In the genomic region with DNA sequence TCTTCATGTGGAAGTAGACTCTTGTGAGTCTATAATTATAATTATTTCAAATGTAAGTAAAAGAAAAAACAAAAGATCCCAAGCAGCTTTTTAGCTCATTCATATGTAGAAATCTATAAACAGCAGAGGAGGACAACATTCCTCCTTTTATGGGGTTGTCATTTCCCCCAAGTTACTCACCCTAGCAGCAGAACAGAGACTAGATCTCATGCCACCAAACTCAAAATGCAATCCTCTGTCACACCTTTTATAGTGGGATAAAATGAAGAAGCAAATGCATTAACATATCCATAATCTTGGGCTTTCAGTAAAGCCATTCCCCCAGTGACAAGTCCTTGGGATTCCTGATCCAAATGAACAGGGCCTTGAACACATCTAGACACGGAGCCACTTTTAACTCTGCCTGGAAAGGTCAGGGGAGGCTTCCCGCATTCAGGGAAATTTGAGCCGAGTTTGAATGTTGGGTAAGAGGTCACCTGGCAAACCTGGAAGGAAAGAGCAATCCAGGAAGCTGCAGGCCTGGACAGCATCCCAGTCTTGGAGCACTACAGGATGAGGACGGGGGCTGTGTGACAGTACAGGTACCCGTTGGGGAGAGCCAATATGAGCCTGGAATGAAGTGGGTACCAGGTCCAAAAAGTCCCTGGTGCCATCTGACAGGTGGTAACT, we compare ENCODE assay signal across 13 cellular contexts.
DNase-seq lines count a peak whose midpoint lies in the region; ATAC-seq and TF ChIP-seq lines count a peak whose summit lies in the region.
"Had no signal": no experiment of that assay in that cellular context is flagged by ENCODE, and none has a peak within 500 bp of the region (broad histone marks: within the 10 kb centered on the region; RNA-seq: fewer than 3 reads in every experiment).

No MANE protein-coding gene starts in this region.

- peak; percentile 70 for DNase-seq in G401 (ENCODE audit: low spot score)
- DNase-seq in NCI-H2107 (lab: John Stamatoyannopoulos, UW): peak; percentile 31
- DNase-seq in dorsolateral prefrontal cortex: peak in 1 of 10 donors; percentile 30
- peak; percentile 38 for DNase-seq in mesendoderm
- DNase-seq in activated naive CD4-positive, alpha-beta T cell treated with Interleukin-2 at 50 U/mL for 16 hours: no peak
- DNase-seq: activated CD4-positive, alpha-beta T cell treated with anti-CD3 and anti-CD28 coated beads for 36 hours; activated naive CD4-positive, alpha-beta T cell treated with anti-CD3 and anti-CD28 coated beads, Interleukin-2, amount 50 U/mL, for 16 hours; NCI-H526 had no signal

- H3K27ac ChIP-seq in dorsolateral prefrontal cortex (peak overlapping the region in 48 of 59 donors; percentile 0 to 91 (median 74)), mesendoderm (ENCODE audit: low read depth, low read length) (no peak overlapping the region)
- H3K27ac ChIP-seq: hepatocyte, KMS-11 had no signal

- H2AK5ac ChIP-seq in mesendoderm (ENCODE audit: low read length): no peak overlapping the region

- peaks cover 10% of the 10 kb centered on the region for H3K79me1 ChIP-seq in mesendoderm (ENCODE audit: low read length)

- no peak overlapping the region for H3K9ac ChIP-seq in mesendoderm (ENCODE audit: low read length)
- H3K9ac ChIP-seq: KMS-11 had no signal

- TF ChIP-seq CTCF in dorsolateral prefrontal cortex (IDR thresholded peaks at IDR 0.05 in 54 of 56, conservative IDR thresholded peaks at IDR 0.05 in 2 of 56; ENCODE audit: low read depth in 1 of 56, partially characterized antibody in 56 of 56): no peak

- ATAC-seq in HG03442 (IDR thresholded peaks at IDR 0.05; ENCODE audit: unreplicated experiment): no peak
- ATAC-seq in GM18517 (IDR thresholded peaks at IDR 0.05; ENCODE audit: unreplicated experiment): no peak
- no peak for ATAC-seq in GM21737 (IDR thresholded peaks at IDR 0.05; ENCODE audit: unreplicated experiment)
- ATAC-seq: activated CD4-positive, alpha-beta T cell treated with anti-CD3 and anti-CD28 coated beads for 36 hours had no signal

- H2BK120ac ChIP-seq in mesendoderm (ENCODE audit: low read depth, low read length): no peak overlapping the region

- H3K4me3 ChIP-seq in dorsolateral prefrontal cortex: no peak overlapping the region
- H3K4me3 ChIP-seq in mesendoderm (ENCODE audit: low read length): no peak overlapping the region
- H3K4me3 ChIP-seq: hepatocyte had no signal

- H3K4me2 ChIP-seq in mesendoderm (ENCODE audit: low read length): no peak overlapping the region
- H3K4me2 ChIP-seq: hepatocyte, KMS-11 had no signal

- no peak overlapping the region for H2BK15ac ChIP-seq in mesendoderm (replicated peaks; ENCODE audit: low read depth)

- H3K56ac ChIP-seq in mesendoderm (ENCODE audit: low read length): no peak overlapping the region

- no peaks in the 10 kb centered on the region for H3K36me3 ChIP-seq in mesendoderm (ENCODE audit: control insufficient read depth, insufficient read depth, low read length)

- no peak overlapping the region for H3K4ac ChIP-seq in mesendoderm (ENCODE audit: low read depth, low read length)

- intact Hi-C loops in dorsolateral prefrontal cortex (cut with DNase I): no loop called here

- no peaks in the 10 kb centered on the region for H3K4me1 ChIP-seq in mesendoderm (ENCODE audit: control insufficient read depth, low read depth, low read length)

- no peak overlapping the region for H4K5ac ChIP-seq in mesendoderm (ENCODE audit: low read length)

- no peak overlapping the region for H3K23ac ChIP-seq in mesendoderm (ENCODE audit: low read length)

- no peak overlapping the region for H2BK5ac ChIP-seq in mesendoderm (ENCODE audit: low read length)

- WGBS in mesendoderm (ENCODE audit: extremely low coverage, insufficient coverage, low lambda C conversion rate): no CpG with 5 or more reads among the region's 5 CpGs

- H3K18ac ChIP-seq in mesendoderm (ENCODE audit: low read length): no peak overlapping the region

- H4K8ac ChIP-seq in mesendoderm (ENCODE audit: low read depth, low read length): no peak overlapping the region

- peaks cover 21% of the 10 kb centered on the region for H3K79me2 ChIP-seq in mesendoderm (ENCODE audit: control insufficient read depth, insufficient read depth, low read length)

- in situ Hi-C loops in G401 (cut with HindIII; ENCODE audit: low sequenced_read_pairs): no loop called here

- H3K27me3 ChIP-seq in dorsolateral prefrontal cortex (no peaks in the 10 kb centered on the region), mesendoderm (ENCODE audit: insufficient read depth, low read length, poor library complexity) (no peaks in the 10 kb centered on the region)
- H3K27me3 ChIP-seq: hepatocyte had no signal
